In genomic region chr6:150897400-150897943, GRCh38 we compare ENCODE assay signal across 18 cellular contexts. TPM values are rescaled to one million over a fixed set of nuclear protein-coding genes. Genes with fewer than 3 reads are reported as not detected.
A peak's percentile ranks its signal among the peaks of the same experiment; 100 is the strongest.
DNase-seq lines count a peak whose midpoint lies in the region; ATAC-seq, FAIRE-seq and TF ChIP-seq lines count a peak whose summit lies in the region.
"Had no signal": no experiment of that assay in that cellular context is flagged by ENCODE, and none has a peak within 500 bp of the region (broad histone marks: within the 10 kb centered on the region; RNA-seq: fewer than 3 reads in every experiment).

No MANE protein-coding gene starts in this region.

- H3K4me1 Mint-ChIP-seq in astrocyte (ENCODE audit: low read depth, unreplicated experiment), result peaks cover 34% of the 10 kb centered on the region
- H3K4me1 Mint-ChIP-seq in naive thymus-derived CD8-positive, alpha-beta T cell, result peaks cover 5 to 18% (median 15%) of the 10 kb centered on the region in 4 donors

- POLR2A ChIA-PET in naive thymus-derived CD8-positive, alpha-beta T cell (lab: Charles Lee), result no interaction called here

- H3K9me3 ChIP-seq in astrocyte (ENCODE audit: insufficient read depth, low read depth, low read length), result no peaks in the 10 kb centered on the region
- H3K9me3 ChIP-seq in psoas muscle, result no peaks in the 10 kb centered on the region
- H3K9me3 ChIP-seq: thoracic aorta had no signal

- peaks cover 14% of the 10 kb centered on the region for H3K79me2 ChIP-seq in astrocyte (ENCODE audit: insufficient read depth, low read length)

- no peaks in the 10 kb centered on the region for H3K27me3 Mint-ChIP-seq in astrocyte (ENCODE audit: low read depth, unreplicated experiment)
- H3K27me3 Mint-ChIP-seq in naive thymus-derived CD8-positive, alpha-beta T cell, result no peaks in the 10 kb centered on the region
- H3K27me3 Mint-ChIP-seq: naive B cell had no signal

- no peaks in the 10 kb centered on the region for H3K9me3 Mint-ChIP-seq in astrocyte (ENCODE audit: unreplicated experiment)
- H3K9me3 Mint-ChIP-seq in naive thymus-derived CD8-positive, alpha-beta T cell, result no peaks in the 10 kb centered on the region
- H3K9me3 Mint-ChIP-seq: naive B cell had no signal

- H3K36me3 Mint-ChIP-seq in astrocyte (ENCODE audit: low read depth, unreplicated experiment), result peaks cover 24% of the 10 kb centered on the region
- H3K36me3 Mint-ChIP-seq in naive thymus-derived CD8-positive, alpha-beta T cell, result peaks cover 0 to 11% (median 0%) of the 10 kb centered on the region in 3 donors
- H3K36me3 Mint-ChIP-seq: naive B cell had no signal

- peak overlapping the region; percentile 26 for H3K27ac Mint-ChIP-seq in astrocyte (ENCODE audit: unreplicated experiment)
- no peak overlapping the region for H3K27ac Mint-ChIP-seq in naive thymus-derived CD8-positive, alpha-beta T cell
- H3K27ac Mint-ChIP-seq: naive B cell had no signal

- peaks cover 28% of the 10 kb centered on the region for H3K4me1 ChIP-seq in astrocyte (ENCODE audit: insufficient read depth, low read length)
- peaks cover 4% of the 10 kb centered on the region for H3K4me1 ChIP-seq in psoas muscle

- DNase-seq in astrocyte (ENCODE audit: low read depth), result peak; percentile 41
- no peak for DNase-seq in naive thymus-derived CD8-positive, alpha-beta T cell
- DNase-seq in activated T-cell treated with anti-CD3 and anti-CD28 coated beads, Interleukin-2, amount 50 U/mL, for 48 hours, result no peak
- no peak for DNase-seq in psoas muscle
- no peak for DNase-seq in left cardiac atrium
- DNase-seq: activated naive CD4-positive, alpha-beta T cell; brain microvascular endothelial cell; GF-D8; GM23248; naive B cell; NCI-H1436; NCI-H446 treated with DMSO at 0.1 percent for 48 hours had no signal

- intact Hi-C loops in psoas muscle (cut with DNase I), result no loop called here
- intact Hi-C loops in left cardiac atrium (cut with DNase I), result loop anchor here in 1 of 2 donors (10.0 kb wide), 1 partner anchor 117 kb away; no protein-coding TSS in a partner anchor

- H4K20me1 ChIP-seq in astrocyte (ENCODE audit: insufficient read depth, low read length), result peaks cover 5% of the 10 kb centered on the region

- H3K27me3 ChIP-seq in astrocyte (ENCODE audit: insufficient read depth, low read length) (no peaks in the 10 kb centered on the region), psoas muscle (ENCODE audit: insufficient read depth in 3 of 3, low read length in 2 of 3) (peaks cover 0 to 2% (median 0%) of the 10 kb centered on the region in 3 donors)
- H3K27me3 ChIP-seq: brain microvascular endothelial cell had no signal

- H3K4me3 Mint-ChIP-seq in astrocyte (ENCODE audit: unreplicated experiment), result no peak overlapping the region
- no peak overlapping the region for H3K4me3 Mint-ChIP-seq in naive thymus-derived CD8-positive, alpha-beta T cell

- H3K4me3 ChIP-seq in astrocyte (ENCODE audit: insufficient read depth, low read depth, low read length) (no peak overlapping the region), psoas muscle (no peak overlapping the region)
- H3K4me3 ChIP-seq: GM23248, K562, thoracic aorta had no signal

- H3K27ac ChIP-seq in astrocyte (ENCODE audit: low read depth, low read length) (no peak overlapping the region), psoas muscle (no peak overlapping the region)
- H3K27ac ChIP-seq: thoracic aorta had no signal

- H2AFZ ChIP-seq in astrocyte (ENCODE audit: low read depth, low read length), result no peak overlapping the region
- H2AFZ ChIP-seq: GM23248 had no signal

- WGBS in psoas muscle, 3 donors, result 90 to 93% (median 90%) methylated on average over 7 of the region's 7 CpGs

- H3K36me3 ChIP-seq in astrocyte (ENCODE audit: insufficient read depth, low read length), result peaks cover 14% of the 10 kb centered on the region
- no peaks in the 10 kb centered on the region for H3K36me3 ChIP-seq in psoas muscle (ENCODE audit: insufficient read depth in 1 of 2, low read depth in 1 of 2)
- H3K36me3 ChIP-seq: thoracic aorta had no signal

- no peak overlapping the region for H3K4me2 ChIP-seq in astrocyte (ENCODE audit: low read length)

- ATAC-seq in GM18502 (IDR thresholded peaks at IDR 0.05; ENCODE audit: poor library complexity, unreplicated experiment), result peak; percentile 47
- peak; percentile 66 for ATAC-seq in GM21423 (IDR thresholded peaks at IDR 0.05; ENCODE audit: unreplicated experiment)
- peak; percentile 46 for ATAC-seq in HG03108 (IDR thresholded peaks at IDR 0.05; ENCODE audit: unreplicated experiment)
- ATAC-seq in naive thymus-derived CD8-positive, alpha-beta T cell, result no peak
- no peak for ATAC-seq in psoas muscle
- no peak for ATAC-seq in left cardiac atrium
- ATAC-seq: K562, SK-N-SH treated with all-trans-retinoic acid at 6 μM for 48 hours had no signal

- TF ChIP-seq CTCF in astrocyte (IDR thresholded peaks at IDR 0.05; ENCODE audit: insufficient read depth, low read depth, low read length) (no peak), psoas muscle (IDR thresholded peaks at IDR 0.05) (no peak)

- no peak overlapping the region for H3K9ac ChIP-seq in astrocyte (ENCODE audit: low read length)

- FAIRE-seq in astrocyte (lab: Jason Lieb, UNC), result no peak
- FAIRE-seq: K562 had no signal

RNA-seq across cellular contexts. Expression of gene MTHFD1L, which starts 32.0 kb away (rescaled TPM):
- total RNA-seq in astrocyte, result 103 and 107 TPM in 2 replicates
- 10 to 100 TPM; 18.2 to 20.1 TPM for total RNA-seq in naive thymus-derived CD8-positive, alpha-beta T cell
- polyA plus RNA-seq in naive thymus-derived CD8-positive, alpha-beta T cell, result 1 to 10 TPM; 3.8 to 8.3 (median 5.1) TPM
- total RNA-seq in psoas muscle, result 1 to 10 TPM in 3 of 4 donors, under 1 TPM in 1; 0.79 to 4.1 (median 2.1) TPM
- polyA plus RNA-seq in psoas muscle, result 1 to 10 TPM in 1 of 3 donors, under 1 TPM in 2; 0.21 to 1.8 (median 0.23) TPM
- total RNA-seq in left cardiac atrium, result 10 to 100 TPM in 1 of 2 donors, 1 to 10 TPM in 1; 4.8 to 19.7 TPM

Comparison
In these comparisons a context has a peak if more than half of its experiments do, and no peak if none do; other contexts are left out.
1. ATAC-seq: peak in GM18502 (single experiment), GM21423 (single experiment) and HG03108 (single experiment); none in naive thymus-derived CD8-positive, alpha-beta T cell (0 of 2), psoas muscle (0 of 4) and left cardiac atrium (0 of 2).